8 cellular contexts compared by ENCODE assay signal in the genomic region with DNA sequence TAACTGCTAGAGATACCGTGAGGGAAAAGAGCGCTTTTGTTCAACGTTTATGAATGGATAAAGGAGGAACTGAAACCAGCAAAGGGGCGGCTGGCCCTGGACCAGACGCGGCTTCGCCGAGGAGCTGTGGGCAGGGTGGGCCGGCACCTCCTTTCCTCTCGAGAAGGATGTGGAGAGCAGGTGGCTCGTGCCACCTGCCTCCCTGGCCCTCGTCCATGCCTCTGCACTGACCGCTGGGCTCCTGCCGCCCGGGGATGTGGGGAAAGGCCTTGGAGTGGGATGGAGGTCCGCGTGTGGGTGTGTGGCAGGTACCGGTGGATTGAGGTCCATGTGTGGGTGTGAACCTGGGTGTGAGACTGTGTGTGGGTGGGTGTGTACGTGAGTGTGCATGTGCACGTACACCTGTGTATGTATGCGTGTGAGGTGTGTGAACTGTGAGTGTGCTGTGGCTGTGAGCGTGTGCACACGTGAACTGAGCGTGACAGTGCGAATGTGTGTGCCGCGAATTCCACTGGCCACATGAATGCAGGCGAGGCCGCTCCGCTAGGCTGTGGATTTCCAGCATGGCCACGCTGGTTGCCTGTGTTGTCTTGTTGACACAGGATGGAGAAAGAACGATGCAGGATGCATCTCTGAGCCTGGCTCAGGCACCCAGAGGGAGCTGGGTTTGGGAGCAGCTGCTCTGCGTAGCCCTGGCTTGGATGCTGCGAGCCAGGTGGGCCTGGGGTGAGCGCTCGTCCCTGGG. TPM values are rescaled to one million over a fixed set of nuclear protein-coding genes. Genes with fewer than 3 reads are reported as not detected.
DNase-seq lines count a peak whose midpoint lies in the region; ATAC-seq and TF ChIP-seq lines count a peak whose summit lies in the region.

No MANE protein-coding gene starts in this region.

- H3K36me3 Mint-ChIP-seq in natural killer cell (no peaks in the 10 kb centered on the region), activated B cell treated with CpG ODN at 0.5 μM for 24 hours (ENCODE audit: low read depth) (peaks cover 1% of the 10 kb centered on the region)
- peaks cover 3% of the 10 kb centered on the region for H3K36me3 Mint-ChIP-seq in natural killer cell treated with Interleukin-12 subunit alpha and Interleukin-12 subunit beta and Interleukin-15 and Interleukin-18, amount 100 ng/mL, for 72 hours

- intact Hi-C loops in natural killer cell (cut with micrococcal nuclease), result no loop called here
- intact Hi-C loops in activated B cell treated with CpG ODN at 0.5 μM for 24 hours (cut with micrococcal nuclease), result no loop called here

- H3K27me3 Mint-ChIP-seq in natural killer cell (ENCODE audit: low read depth in 2 of 2), result peaks cover 0 to 14% of the 10 kb centered on the region in 2 donors
- H3K27me3 Mint-ChIP-seq in natural killer cell treated with Interleukin-12 subunit alpha and Interleukin-12 subunit beta and Interleukin-15 and Interleukin-18, amount 100 ng/mL, for 72 hours, result peaks cover 6 to 7% of the 10 kb centered on the region in 2 donors
- H3K27me3 Mint-ChIP-seq in activated B cell treated with CpG ODN at 0.5 μM for 24 hours, result peaks cover 15% of the 10 kb centered on the region

- peaks cover 11 to 31% of the 10 kb centered on the region in 2 donors for H3K4me1 Mint-ChIP-seq in natural killer cell
- H3K4me1 Mint-ChIP-seq in natural killer cell treated with Interleukin-12 subunit alpha and Interleukin-12 subunit beta and Interleukin-15 and Interleukin-18, amount 100 ng/mL, for 72 hours (ENCODE audit: low read depth in 2 of 2), result peaks cover 20 to 22% of the 10 kb centered on the region in 2 donors
- H3K4me1 Mint-ChIP-seq in activated B cell treated with CpG ODN at 0.5 μM for 24 hours, result peaks cover 26% of the 10 kb centered on the region

- no peak for DNase-seq in natural killer cell
- DNase-seq in natural killer cell treated with Interleukin-12 subunit alpha and Interleukin-12 subunit beta and Interleukin-15 and Interleukin-18, amount 100 ng/mL, for 72 hours (ENCODE audit: low spot score), result no peak
- DNase-seq in activated B cell treated with CpG ODN at 0.5 μM for 24 hours, result no peak
- DNase-seq in NCI-H82 (lab: John Stamatoyannopoulos, UW), result no peak
- DNase-seq in Ammon's horn (ENCODE audit: low spot score), result no peak
- no peak for DNase-seq in dermis blood vessel endothelial cell

- POLR2A ChIA-PET in activated B cell treated with CpG ODN at 0.5 μM for 24 hours (lab: Charles Lee), result interaction anchor here (0.7 to 1.5 kb wide), 3 partner anchors 134 to 872 kb away, joined by 3 to 5 read pairs (median 3); no protein-coding TSS in a partner anchor

- CTCF ChIA-PET in activated B cell treated with CpG ODN at 0.5 μM for 24 hours (lab: Charles Lee), result no interaction called here

- no peaks in the 10 kb centered on the region for H3K9me3 Mint-ChIP-seq in natural killer cell
- no peaks in the 10 kb centered on the region for H3K9me3 Mint-ChIP-seq in natural killer cell treated with Interleukin-12 subunit alpha and Interleukin-12 subunit beta and Interleukin-15 and Interleukin-18, amount 100 ng/mL, for 72 hours
- H3K9me3 Mint-ChIP-seq in activated B cell treated with CpG ODN at 0.5 μM for 24 hours, result no peaks in the 10 kb centered on the region

- H3K27ac Mint-ChIP-seq in natural killer cell (peak overlapping the region in 1 of 2 donors; percentile 53), activated B cell treated with CpG ODN at 0.5 μM for 24 hours (no peak overlapping the region)
- no peak overlapping the region for H3K27ac Mint-ChIP-seq in natural killer cell treated with Interleukin-12 subunit alpha and Interleukin-12 subunit beta and Interleukin-15 and Interleukin-18, amount 100 ng/mL, for 72 hours

- H3K4me3 Mint-ChIP-seq in natural killer cell (peak overlapping the region; percentile 52), activated B cell treated with CpG ODN at 0.5 μM for 24 hours (peak overlapping the region; percentile 32)
- H3K4me3 Mint-ChIP-seq in natural killer cell treated with Interleukin-12 subunit alpha and Interleukin-12 subunit beta and Interleukin-15 and Interleukin-18, amount 100 ng/mL, for 72 hours, result no peak overlapping the region

- TF ChIP-seq CTCF in natural killer cell (IDR thresholded peaks at IDR 0.05), result no peak
- TF ChIP-seq CTCF in activated B cell treated with CpG ODN at 0.5 μM for 24 hours (IDR thresholded peaks at IDR 0.05), result no peak

- ATAC-seq in natural killer cell, result no peak
- ATAC-seq in natural killer cell treated with Interleukin-12 subunit alpha and Interleukin-12 subunit beta and Interleukin-15 and Interleukin-18, amount 100 ng/mL, for 72 hours, result no peak
- ATAC-seq in HG03095 (IDR thresholded peaks at IDR 0.05; ENCODE audit: unreplicated experiment), result peak; percentile 36
- peak; percentile 15 for ATAC-seq in activated B cell treated with CpG ODN at 0.5 μM for 24 hours (ENCODE audit: low read depth)
- no peak for ATAC-seq in GM19324 (IDR thresholded peaks at IDR 0.05; ENCODE audit: low FRiP score, unreplicated experiment)

RNA-seq across cellular contexts. Expression of gene CEP72, which starts 4.4 kb away (rescaled TPM):
- total RNA-seq in natural killer cell, result 10 to 100 TPM; 12.2 to 15.1 (median 12.3) TPM
- total RNA-seq in natural killer cell treated with Interleukin-12 subunit alpha and Interleukin-12 subunit beta and Interleukin-15 and Interleukin-18, amount 100 ng/mL, for 72 hours, result 10 to 100 TPM; 15.3 to 58.1 TPM
- 15.1 and 17.4 TPM in 2 replicates for total RNA-seq in activated B cell treated with CpG ODN at 0.5 μM for 24 hours
- total RNA-seq in dermis blood vessel endothelial cell, result 2.9 and 4.7 TPM in 2 replicates

Comparison
In these comparisons a context has a peak if more than half of its experiments do, and no peak if none do; other contexts are left out.
1. ATAC-seq: peak in HG03095 (single experiment) and activated B cell treated with CpG ODN at 0.5 μM for 24 hours (single experiment); none in natural killer cell (0 of 3), natural killer cell treated with Interleukin-12 subunit alpha and Interleukin-12 subunit beta and Interleukin-15 and Interleukin-18, amount 100 ng/mL, for 72 hours (0 of 2) and GM19324 (single experiment).